7 cellular contexts compared by ENCODE assay signal in genomic region chr4:72911316-72911715, GRCh38.
"Had no signal": no experiment of that assay in that cellular context is flagged by ENCODE, and none has a peak within 500 bp of the region (broad histone marks: within the 10 kb centered on the region; RNA-seq: fewer than 3 reads in every experiment).

No MANE protein-coding gene starts in this region.

- H3K27ac ChIP-seq: HL-60 had no signal

- H3K4me1 Mint-ChIP-seq: IgD-negative memory B cell had no signal

- ATAC-seq: HepG2, K562 had no signal

- FAIRE-seq: HepG2, HTR-8/SVneo, K562 had no signal

- H3K4me3 ChIP-seq: K562 had no signal

- H3K4me3 Mint-ChIP-seq: IgD-negative memory B cell had no signal

- DNase-seq: IMR-90, KBM-7 had no signal

- H3K27ac Mint-ChIP-seq: IgD-negative memory B cell had no signal

- H3K36me3 Mint-ChIP-seq: IgD-negative memory B cell had no signal
